ENCODE assay signal across 9 cellular contexts in the genomic region with DNA sequence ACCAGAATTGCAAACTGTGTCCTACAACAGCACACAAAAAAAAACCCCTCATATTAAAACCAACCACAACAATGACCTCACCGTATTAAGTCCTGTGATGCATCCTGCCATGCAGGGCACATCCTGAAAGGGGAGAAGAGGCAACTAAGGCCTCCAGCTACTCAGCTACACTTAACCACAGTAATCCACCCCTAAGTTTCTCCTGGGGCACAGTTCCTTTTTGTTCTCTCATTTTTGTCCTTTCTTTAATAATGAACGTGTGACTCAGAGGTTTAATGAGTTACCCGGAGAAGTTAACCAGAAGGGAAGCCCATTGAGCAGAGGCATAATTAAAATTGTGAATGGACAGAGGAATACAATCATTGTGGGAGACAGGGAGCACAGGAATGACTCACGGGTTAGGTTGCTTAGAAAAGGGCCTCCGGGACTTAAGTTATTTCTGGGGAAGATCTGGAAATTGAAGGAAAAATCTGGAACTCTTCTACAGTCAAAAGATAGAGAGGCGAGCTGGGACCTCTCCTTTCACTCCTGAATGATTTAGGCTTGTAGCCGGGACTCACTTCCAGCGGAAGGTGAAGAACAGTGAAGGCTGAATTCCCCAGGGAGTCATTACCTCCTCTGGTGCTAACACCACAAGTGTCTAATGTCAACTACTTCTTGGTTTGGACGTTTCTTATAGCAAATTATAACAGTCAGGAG. TPM values are rescaled to one million over a fixed set of nuclear protein-coding genes. Genes with fewer than 3 reads are reported as not detected.
A peak's percentile ranks its signal among the peaks of the same experiment; 100 is the strongest.
DNase-seq lines count a peak whose midpoint lies in the region; ATAC-seq, FAIRE-seq and TF ChIP-seq lines count a peak whose summit lies in the region.
"Had no signal": no experiment of that assay in that cellular context is flagged by ENCODE, and none has a peak within 500 bp of the region (broad histone marks: within the 10 kb centered on the region; RNA-seq: fewer than 3 reads in every experiment).

No MANE protein-coding gene starts in this region.

- POLR2A ChIA-PET in A549 (lab: Yijun Ruan, JAX) = interaction anchor here (0.6 kb wide), 1 partner anchor 35 kb away, joined by 5 read pairs; no protein-coding TSS in a partner anchor
- POLR2A ChIA-PET in WTC11 (lab: Charles Lee) = no interaction called here

- H3K9me3 Mint-ChIP-seq in WTC11 (peaks cover 13% of the 10 kb centered on the region), memory B cell (peaks cover 6% of the 10 kb centered on the region)

- no peak for TF ChIP-seq RAD21 in A549 (conservative IDR thresholded peaks at IDR 0.05 in 1 of 2, IDR thresholded peaks at IDR 0.05 in 1 of 2)

- H3K4me1 ChIP-seq in A549 = peaks cover 29% of the 10 kb centered on the region

- H3K27ac Mint-ChIP-seq in WTC11 = no peak overlapping the region
- no peak overlapping the region for H3K27ac Mint-ChIP-seq in memory B cell

- no peak for TF ChIP-seq POLR2A in A549 (IDR thresholded peaks at IDR 0.05; ENCODE audit: low read length)

- H3K36me3 Mint-ChIP-seq in WTC11 = no peaks in the 10 kb centered on the region
- no peaks in the 10 kb centered on the region for H3K36me3 Mint-ChIP-seq in memory B cell

- CTCF ChIA-PET in A549 (lab: Yijun Ruan, JAX) (interaction anchor here (1.7 kb wide), 1 partner anchor 143 kb away, joined by 4 read pairs; no protein-coding TSS in a partner anchor), WTC11 (lab: Charles Lee) (no interaction called here)

- no peak for TF ChIP-seq CTCF in A549 (IDR thresholded peaks at IDR 0.05)
- TF ChIP-seq CTCF in WTC11 (IDR thresholded peaks at IDR 0.05) = no peak

- FAIRE-seq in A549 (lab: Jason Lieb, UNC) = no peak

- H3K9me3 ChIP-seq in A549 = no peaks in the 10 kb centered on the region

- peaks cover 26% of the 10 kb centered on the region for H3K4me1 Mint-ChIP-seq in WTC11
- H3K4me1 Mint-ChIP-seq in memory B cell = no peaks in the 10 kb centered on the region

- H3K27me3 Mint-ChIP-seq in WTC11 (ENCODE audit: low read depth) = no peaks in the 10 kb centered on the region; the same call in 1 of the 2 replicates
- peaks cover 2% of the 10 kb centered on the region for H3K27me3 Mint-ChIP-seq in memory B cell

- TF ChIP-seq EP300 in A549 (IDR thresholded peaks at IDR 0.05) = no peak

- WGBS in A549 (ENCODE audit: missing lambda C conversion rate) = 22% methylated on average over 9 of the region's 9 CpGs

- H3K4me2 ChIP-seq in A549 = peak overlapping the region; percentile 65

- peak; percentile 62 to 74; a peak in 5 of 6 replicates for ATAC-seq in A549
- ATAC-seq in GM18909 (IDR thresholded peaks at IDR 0.05; ENCODE audit: poor library complexity, unreplicated experiment) = peak; percentile 82
- ATAC-seq in HG03558 (IDR thresholded peaks at IDR 0.05; ENCODE audit: extremely low read depth, unreplicated experiment) = peak; percentile 62
- peak; percentile 36 for ATAC-seq in WTC11
- peak; percentile 43 for ATAC-seq in memory B cell (ENCODE audit: low read depth)
- ATAC-seq in GM18519 (IDR thresholded peaks at IDR 0.05; ENCODE audit: low FRiP score, unreplicated experiment) = no peak
- ATAC-seq in HG02840 (IDR thresholded peaks at IDR 0.05; ENCODE audit: low FRiP score, unreplicated experiment) = no peak

- H3K4me3 Mint-ChIP-seq in WTC11 (no peak overlapping the region), memory B cell (no peak overlapping the region)

- H3K4me3 ChIP-seq in A549 = no peak overlapping the region
- H3K4me3 ChIP-seq: cardiac muscle cell had no signal

- DNase-seq in A549 (ENCODE audit: low read depth in 1 of 2, low spot score in 1 of 2) (peak; percentile 24 to 25), WTC11 (ENCODE audit: low spot score) (no peak), memory B cell (ENCODE audit: low spot score in 2 of 2) (no peak), cortex of kidney (lab: John Stamatoyannopoulos, UW) (no peak)

- H3K27ac ChIP-seq in A549 = peak overlapping the region; percentile 5 to 70; a peak in 4 of 6 replicates
- H3K27ac ChIP-seq: cardiac muscle cell had no signal

TF ChIP-seq in A549, 52 proteins besides CTCF, POLR2A, EP300 and RAD21:
- no peak for TF ChIP-seq ZSCAN20 (CRISPR knock-in tag; IDR thresholded peaks at IDR 0.05)
- no peak for TF ChIP-seq FOXS1 (CRISPR knock-in tag; IDR thresholded peaks at IDR 0.05)

TF ChIP-seq in WTC11, 78 proteins besides CTCF, POLR2A, EP300 and RAD21 (continues in another document):
- TF ChIP-seq GABPB1 (CRISPR knock-in tag; IDR thresholded peaks at IDR 0.05) (no peak), ERG (CRISPR knock-in tag; IDR thresholded peaks at IDR 0.05) (no peak), CREB1 (CRISPR knock-in tag; IDR thresholded peaks at IDR 0.05) (no peak), ZBTB21 (CRISPR knock-in tag; IDR thresholded peaks at IDR 0.05; ENCODE audit: borderline replicate concordance) (no peak), TEAD1 (CRISPR knock-in tag; IDR thresholded peaks at IDR 0.05) (no peak), MXD4 (CRISPR knock-in tag; IDR thresholded peaks at IDR 0.05; ENCODE audit: borderline replicate concordance) (no peak), JUN (CRISPR knock-in tag; IDR thresholded peaks at IDR 0.05) (no peak), NR2C2 (CRISPR knock-in tag; IDR thresholded peaks at IDR 0.05) (no peak), ATF3 (CRISPR knock-in tag; conservative IDR thresholded peaks at IDR 0.05) (no peak), ETV6 (CRISPR knock-in tag; IDR thresholded peaks at IDR 0.05) (no peak), E2F4 (CRISPR knock-in tag; IDR thresholded peaks at IDR 0.05; ENCODE audit: borderline replicate concordance, low read depth) (no peak)
- TF ChIP-seq, protein P1, sequence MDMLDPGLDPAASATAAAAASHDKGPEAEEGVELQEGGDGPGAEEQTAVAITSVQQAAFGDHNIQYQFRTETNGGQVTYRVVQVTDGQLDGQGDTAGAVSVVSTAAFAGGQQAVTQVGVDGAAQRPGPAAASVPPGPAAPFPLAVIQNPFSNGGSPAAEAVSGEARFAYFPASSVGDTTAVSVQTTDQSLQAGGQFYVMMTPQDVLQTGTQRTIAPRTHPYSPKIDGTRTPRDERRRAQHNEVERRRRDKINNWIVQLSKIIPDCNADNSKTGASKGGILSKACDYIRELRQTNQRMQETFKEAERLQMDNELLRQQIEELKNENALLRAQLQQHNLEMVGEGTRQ (CRISPR knock-in tag; IDR thresholded peaks at IDR 0.05) = no peak
- TF ChIP-seq, protein P2, sequence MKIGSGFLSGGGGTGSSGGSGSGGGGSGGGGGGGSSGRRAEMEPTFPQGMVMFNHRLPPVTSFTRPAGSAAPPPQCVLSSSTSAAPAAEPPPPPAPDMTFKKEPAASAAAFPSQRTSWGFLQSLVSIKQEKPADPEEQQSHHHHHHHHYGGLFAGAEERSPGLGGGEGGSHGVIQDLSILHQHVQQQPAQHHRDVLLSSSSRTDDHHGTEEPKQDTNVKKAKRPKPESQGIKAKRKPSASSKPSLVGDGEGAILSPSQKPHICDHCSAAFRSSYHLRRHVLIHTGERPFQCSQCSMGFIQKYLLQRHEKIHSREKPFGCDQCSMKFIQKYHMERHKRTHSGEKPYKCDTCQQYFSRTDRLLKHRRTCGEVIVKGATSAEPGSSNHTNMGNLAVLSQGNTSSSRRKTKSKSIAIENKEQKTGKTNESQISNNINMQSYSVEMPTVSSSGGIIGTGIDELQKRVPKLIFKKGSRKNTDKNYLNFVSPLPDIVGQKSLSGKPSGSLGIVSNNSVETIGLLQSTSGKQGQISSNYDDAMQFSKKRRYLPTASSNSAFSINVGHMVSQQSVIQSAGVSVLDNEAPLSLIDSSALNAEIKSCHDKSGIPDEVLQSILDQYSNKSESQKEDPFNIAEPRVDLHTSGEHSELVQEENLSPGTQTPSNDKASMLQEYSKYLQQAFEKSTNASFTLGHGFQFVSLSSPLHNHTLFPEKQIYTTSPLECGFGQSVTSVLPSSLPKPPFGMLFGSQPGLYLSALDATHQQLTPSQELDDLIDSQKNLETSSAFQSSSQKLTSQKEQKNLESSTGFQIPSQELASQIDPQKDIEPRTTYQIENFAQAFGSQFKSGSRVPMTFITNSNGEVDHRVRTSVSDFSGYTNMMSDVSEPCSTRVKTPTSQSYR (CRISPR knock-in tag; IDR thresholded peaks at IDR 0.05) = no peak

RNA-seq across cellular contexts. Expression of gene HIVEP3, which starts 36.9 kb away (rescaled TPM):
- polyA plus RNA-seq in A549 (2011; rRNA removed) (2.0 and 2.6 TPM in 2 replicates), A549 (2017; fragmentation: RNase III; extraction: RNeasy Plus Mini Kit Qiagen cat#74134 plus additional on column Dnase treatment) (1.5 to 2.1 TPM (median 1.5 TPM) in 3 replicates)
- 1.6 TPM in 2 replicates for polyA plus RNA-seq in A549 (2012; cell fraction: cytosol; rRNA removed)
- polyA plus RNA-seq in A549 (2012; cell fraction: nucleus; rRNA removed) = 1.7 and 2.1 TPM in 2 replicates
- 1.3 and 1.9 TPM in 2 replicates for polyA minus RNA-seq in A549 (2011; rRNA and poly(A)+ RNA removed)
- total RNA-seq in WTC11 (2021) = 0.44 to 0.57 TPM (median 0.55 TPM) in 3 replicates

Comparison
In these comparisons a context has a peak if more than half of its experiments do, and no peak if none do; other contexts are left out.
1. ATAC-seq: peak in A549 (2 of 2), GM18909 (single experiment), HG03558 (single experiment), WTC11 (single experiment) and memory B cell (single experiment); none in GM18519 (single experiment) and HG02840 (single experiment).
2. DNase-seq: peak in A549 (2 of 2); none in WTC11 (single experiment), memory B cell (0 of 2) and cortex of kidney (single experiment).